18 cellular contexts compared by ENCODE assay signal in genomic region chr12:88453323-88453722, GRCh38.
DNase-seq lines count a peak whose midpoint lies in the region; ATAC-seq and TF ChIP-seq lines count a peak whose summit lies in the region.
"Had no signal": no experiment of that assay in that cellular context is flagged by ENCODE, and none has a peak within 500 bp of the region (broad histone marks: within the 10 kb centered on the region; RNA-seq: fewer than 3 reads in every experiment).

No MANE protein-coding gene starts in this region.

- no peak overlapping the region for H3K9ac ChIP-seq in PC-3 (ENCODE audit: low read length)
- H3K9ac ChIP-seq: BLaER1 treated with 17β-estradiol and CSF1 and Interleukin-3, amounts not matched to agents 10 nM and 100 nM had no signal

- H3K27me3 ChIP-seq in ACC112 (ENCODE audit: insufficient read depth, low read length) (no peaks in the 10 kb centered on the region), PC-3 (ENCODE audit: low read length) (no peaks in the 10 kb centered on the region), ovary (no peaks in the 10 kb centered on the region)
- H3K27me3 ChIP-seq: BLaER1 treated with 17β-estradiol and CSF1 and Interleukin-3, amounts not matched to agents 10 nM and 100 nM; SJSA1 had no signal

- H3F3A ChIP-seq in PC-3 (ENCODE audit: low read length, unreplicated experiment): no peaks in the 10 kb centered on the region

- no TSS peak for BruUV-seq in PC-3 (replicated peaks; lab: Mats Ljungman, UMichigan)

- ATAC-seq in PC-3: peak; percentile 73

- H3K4me1 ChIP-seq in ACC112 (ENCODE audit: control insufficient read depth, insufficient read depth, low read length, unreplicated experiment): peaks cover 12% of the 10 kb centered on the region
- no peaks in the 10 kb centered on the region for H3K4me1 ChIP-seq in PC-3 (ENCODE audit: insufficient read depth, low read length)
- H3K4me1 ChIP-seq in ovary (ENCODE audit: insufficient read depth): no peaks in the 10 kb centered on the region
- H3K4me1 ChIP-seq: BLaER1 treated with 17β-estradiol and CSF1 and Interleukin-3, amounts not matched to agents 10 nM and 100 nM; SJSA1 had no signal

- POLR2A ChIA-PET in PC-3 (lab: Charles Lee; ENCODE audit: unreplicated experiment): interaction anchor here (0.5 kb wide), 1 partner anchor 142 kb away, joined by 6 read pairs; no protein-coding TSS in a partner anchor

- no peak overlapping the region for H3K4me3 Mint-ChIP-seq in mesothelial cell of epicardium

- peak; percentile 37 for DNase-seq in PC-3
- DNase-seq in epithelial cell of esophagus (ENCODE audit: low read depth): peak; percentile 18
- no peak for DNase-seq in mesothelial cell of epicardium (ENCODE audit: low spot score in 2 of 2, unreplicated experiment in 2 of 2)
- DNase-seq in DMS53 treated with DMSO at 0.1 percent for 48 hours (lab: John Stamatoyannopoulos, UW; ENCODE audit: unreplicated experiment): no peak
- no peak for DNase-seq in RKO (ENCODE audit: low spot score)
- no peak for DNase-seq in ovary
- no peak for DNase-seq in amygdala (lab: John Stamatoyannopoulos, UW)
- DNase-seq: DMS 273 treated with DMSO at 0.1 percent for 48 hours; MV-4-11; NCI-H1436; NCI-H2081; NCI-H526; NK-92 treated with Interleukin-12 subunit alpha and Interleukin-12 subunit beta, amount 100 ng/mL, for 24 hours; OCI-M1 had no signal

- no peak for TF ChIP-seq POLR2A in ovary (IDR thresholded peaks at IDR 0.05)

- H3K4me3 ChIP-seq in ACC112 (ENCODE audit: low read depth, low read length) (no peak overlapping the region), PC-3 (ENCODE audit: low read length) (no peak overlapping the region), epithelial cell of esophagus (ENCODE audit: low read length) (no peak overlapping the region), ovary (no peak overlapping the region)
- H3K4me3 ChIP-seq: BLaER1 treated with 17β-estradiol and CSF1 and Interleukin-3, amounts not matched to agents 10 nM and 100 nM; SJSA1 had no signal

- H3K79me2 ChIP-seq in ACC112 (ENCODE audit: control insufficient read depth, insufficient read depth, low read length, unreplicated experiment) (no peaks in the 10 kb centered on the region), PC-3 (ENCODE audit: low read length) (no peaks in the 10 kb centered on the region)

- no peaks in the 10 kb centered on the region for H3K9me3 Mint-ChIP-seq in mesothelial cell of epicardium

- H3K27ac Mint-ChIP-seq in mesothelial cell of epicardium: peak overlapping the region; percentile 1

- H3K27me3 Mint-ChIP-seq in mesothelial cell of epicardium (ENCODE audit: low read depth): no peaks in the 10 kb centered on the region

- H3K9me3 ChIP-seq in PC-3 (ENCODE audit: low read length): no peaks in the 10 kb centered on the region
- no peaks in the 10 kb centered on the region for H3K9me3 ChIP-seq in ovary
- H3K9me3 ChIP-seq: BLaER1 treated with 17β-estradiol and CSF1 and Interleukin-3, amounts not matched to agents 10 nM and 100 nM; SJSA1 had no signal

- no peaks in the 10 kb centered on the region for H3K36me3 Mint-ChIP-seq in mesothelial cell of epicardium

- no peak for TF ChIP-seq CTCF in PC-3 (conservative IDR thresholded peaks at IDR 0.05; ENCODE audit: low read depth, low read length)
- no peak for TF ChIP-seq CTCF in epithelial cell of esophagus (IDR thresholded peaks at IDR 0.05; ENCODE audit: insufficient read depth, low read depth, low read length, missing control alignments)
- TF ChIP-seq CTCF in mesothelial cell of epicardium (IDR thresholded peaks at IDR 0.05; ENCODE audit: unreplicated experiment): no peak
- no peak for TF ChIP-seq CTCF in ovary (IDR thresholded peaks at IDR 0.05)

- H4K20me1 ChIP-seq in PC-3 (ENCODE audit: low read length): no peaks in the 10 kb centered on the region
- H4K20me1 ChIP-seq: BLaER1 treated with 17β-estradiol and CSF1 and Interleukin-3, amounts not matched to agents 10 nM and 100 nM had no signal

- TF ChIP-seq EP300 in ovary (IDR thresholded peaks at IDR 0.05): no peak

- no peaks in the 10 kb centered on the region for H3K9me2 ChIP-seq in PC-3 (replicated peaks; ENCODE audit: low read length)

- CTCF ChIA-PET in PC-3 (lab: Charles Lee): no interaction called here

- H3K4me1 Mint-ChIP-seq in mesothelial cell of epicardium: peaks cover 27% of the 10 kb centered on the region

- H2AFZ ChIP-seq in ACC112 (ENCODE audit: low read length, unreplicated experiment) (no peak overlapping the region), PC-3 (ENCODE audit: low read length) (no peak overlapping the region)

- H3K4me2 ChIP-seq in PC-3 (ENCODE audit: low read length): no peak overlapping the region
- H3K4me2 ChIP-seq: BLaER1 treated with 17β-estradiol and CSF1 and Interleukin-3, amounts not matched to agents 10 nM and 100 nM had no signal

- no peaks in the 10 kb centered on the region for H3K36me3 ChIP-seq in ACC112 (ENCODE audit: insufficient read depth, low read length)
- no peaks in the 10 kb centered on the region for H3K36me3 ChIP-seq in PC-3 (ENCODE audit: low read depth, low read length)
- H3K36me3 ChIP-seq in ovary: no peaks in the 10 kb centered on the region
- H3K36me3 ChIP-seq: BLaER1 treated with 17β-estradiol and CSF1 and Interleukin-3, amounts not matched to agents 10 nM and 100 nM; SJSA1 had no signal

- H3K27ac ChIP-seq in ACC112 (ENCODE audit: low read depth, low read length): peak overlapping the region; percentile 27
- no peak overlapping the region for H3K27ac ChIP-seq in PC-3 (ENCODE audit: low read length)
- no peak overlapping the region for H3K27ac ChIP-seq in ovary
- H3K27ac ChIP-seq: 22Rv1; BLaER1 treated with 17β-estradiol and CSF1 and Interleukin-3, amounts not matched to agents 10 nM and 100 nM; SJSA1 had no signal

- intact Hi-C loops in PC-3 (cut with micrococcal nuclease) (no loop called here), ovary (cut with DNase I) (no loop called here)

Comparison
In these comparisons a context has a peak if more than half of its experiments do, and no peak if none do; other contexts are left out.
1. DNase-seq: peak in PC-3 (single experiment) and epithelial cell of esophagus (single experiment); none in mesothelial cell of epicardium (0 of 2), DMS53 treated with DMSO at 0.1 percent for 48 hours (single experiment), RKO (single experiment), ovary (0 of 5) and amygdala (0 of 56).